In genomic region chr16:23092072-23092800, GRCh38 we compare ENCODE assay signal across 1 cellular context.
TF ChIP-seq lines count a peak whose summit lies in the region.

No MANE protein-coding gene starts in this region.

TF ChIP-seq in HepG2, 621 proteins besides CTCF, POLR2A, EP300 and RAD21 (continued from another document):
- TF ChIP-seq, protein P1, sequence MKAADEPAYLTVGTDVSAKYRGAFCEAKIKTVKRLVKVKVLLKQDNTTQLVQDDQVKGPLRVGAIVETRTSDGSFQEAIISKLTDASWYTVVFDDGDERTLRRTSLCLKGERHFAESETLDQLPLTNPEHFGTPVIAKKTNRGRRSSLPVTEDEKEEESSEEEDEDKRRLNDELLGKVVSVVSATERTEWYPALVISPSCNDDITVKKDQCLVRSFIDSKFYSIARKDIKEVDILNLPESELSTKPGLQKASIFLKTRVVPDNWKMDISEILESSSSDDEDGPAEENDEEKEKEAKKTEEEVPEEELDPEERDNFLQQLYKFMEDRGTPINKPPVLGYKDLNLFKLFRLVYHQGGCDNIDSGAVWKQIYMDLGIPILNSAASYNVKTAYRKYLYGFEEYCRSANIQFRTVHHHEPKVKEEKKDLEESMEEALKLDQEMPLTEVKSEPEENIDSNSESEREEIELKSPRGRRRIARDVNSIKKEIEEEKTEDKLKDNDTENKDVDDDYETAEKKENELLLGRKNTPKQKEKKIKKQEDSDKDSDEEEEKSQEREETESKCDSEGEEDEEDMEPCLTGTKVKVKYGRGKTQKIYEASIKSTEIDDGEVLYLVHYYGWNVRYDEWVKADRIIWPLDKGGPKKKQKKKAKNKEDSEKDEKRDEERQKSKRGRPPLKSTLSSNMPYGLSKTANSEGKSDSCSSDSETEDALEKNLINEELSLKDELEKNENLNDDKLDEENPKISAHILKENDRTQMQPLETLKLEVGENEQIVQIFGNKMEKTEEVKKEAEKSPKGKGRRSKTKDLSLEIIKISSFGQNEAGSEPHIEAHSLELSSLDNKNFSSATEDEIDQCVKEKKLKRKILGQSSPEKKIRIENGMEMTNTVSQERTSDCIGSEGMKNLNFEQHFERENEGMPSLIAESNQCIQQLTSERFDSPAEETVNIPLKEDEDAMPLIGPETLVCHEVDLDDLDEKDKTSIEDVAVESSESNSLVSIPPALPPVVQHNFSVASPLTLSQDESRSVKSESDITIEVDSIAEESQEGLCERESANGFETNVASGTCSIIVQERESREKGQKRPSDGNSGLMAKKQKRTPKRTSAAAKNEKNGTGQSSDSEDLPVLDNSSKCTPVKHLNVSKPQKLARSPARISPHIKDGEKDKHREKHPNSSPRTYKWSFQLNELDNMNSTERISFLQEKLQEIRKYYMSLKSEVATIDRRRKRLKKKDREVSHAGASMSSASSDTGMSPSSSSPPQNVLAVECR (CRISPR knock-in tag; IDR thresholded peaks at IDR 0.05; ENCODE audit: borderline replicate concordance) = no peak
- no peak for TF ChIP-seq ZSCAN31 (CRISPR knock-in tag; IDR thresholded peaks at IDR 0.05; ENCODE audit: low read depth)
- TF ChIP-seq MEIS1 (CRISPR knock-in tag; IDR thresholded peaks at IDR 0.05; ENCODE audit: borderline replicate concordance) = no peak
- TF ChIP-seq NFIC (IDR thresholded peaks at IDR 0.05; ENCODE audit: low read length) = 0 out of 2 replicates have a peak, but pooled peaks have one; percentile 27
- 0 out of 2 replicates have a peak, but pooled peaks have one; percentile 45 for TF ChIP-seq ZNF629 (CRISPR knock-in tag; conservative IDR thresholded peaks at IDR 0.05)
- TF ChIP-seq, protein P2, sequence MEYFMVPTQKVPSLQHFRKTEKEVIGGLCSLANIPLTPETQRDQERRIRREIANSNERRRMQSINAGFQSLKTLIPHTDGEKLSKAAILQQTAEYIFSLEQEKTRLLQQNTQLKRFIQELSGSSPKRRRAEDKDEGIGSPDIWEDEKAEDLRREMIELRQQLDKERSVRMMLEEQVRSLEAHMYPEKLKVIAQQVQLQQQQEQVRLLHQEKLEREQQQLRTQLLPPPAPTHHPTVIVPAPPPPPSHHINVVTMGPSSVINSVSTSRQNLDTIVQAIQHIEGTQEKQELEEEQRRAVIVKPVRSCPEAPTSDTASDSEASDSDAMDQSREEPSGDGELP (IDR thresholded peaks at IDR 0.05; ENCODE audit: borderline replicate concordance, low read depth) = 0 out of 2 replicates have a peak, but pooled peaks have one; percentile 14
- peak; percentile 8; the same call in 1 of the 2 replicates for TF ChIP-seq HDAC2 (CRISPR knock-in tag; IDR thresholded peaks at IDR 0.05)
- no peak for TF ChIP-seq LCORL (IDR thresholded peaks at IDR 0.05)
- 0 out of 2 replicates have a peak, but pooled peaks have one; percentile 2 for TF ChIP-seq LCORL (CRISPR knock-in tag; IDR thresholded peaks at IDR 0.05)
- TF ChIP-seq KMT2A (CRISPR knock-in tag; IDR thresholded peaks at IDR 0.05) = peak; percentile 65; the same call in 1 of the 2 replicates
- TF ChIP-seq, protein P3, sequence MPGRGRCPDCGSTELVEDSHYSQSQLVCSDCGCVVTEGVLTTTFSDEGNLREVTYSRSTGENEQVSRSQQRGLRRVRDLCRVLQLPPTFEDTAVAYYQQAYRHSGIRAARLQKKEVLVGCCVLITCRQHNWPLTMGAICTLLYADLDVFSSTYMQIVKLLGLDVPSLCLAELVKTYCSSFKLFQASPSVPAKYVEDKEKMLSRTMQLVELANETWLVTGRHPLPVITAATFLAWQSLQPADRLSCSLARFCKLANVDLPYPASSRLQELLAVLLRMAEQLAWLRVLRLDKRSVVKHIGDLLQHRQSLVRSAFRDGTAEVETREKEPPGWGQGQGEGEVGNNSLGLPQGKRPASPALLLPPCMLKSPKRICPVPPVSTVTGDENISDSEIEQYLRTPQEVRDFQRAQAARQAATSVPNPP (CRISPR knock-in tag; IDR thresholded peaks at IDR 0.05) = no peak
- TF ChIP-seq HNF4G (IDR thresholded peaks at IDR 0.05; ENCODE audit: borderline replicate concordance, low read depth, low read length) = no peak
- 0 out of 2 replicates have a peak, but pooled peaks have one; percentile 27 for TF ChIP-seq HNF4G (CRISPR knock-in tag; IDR thresholded peaks at IDR 0.05; ENCODE audit: borderline replicate concordance, low read depth)
- TF ChIP-seq, protein P4, sequence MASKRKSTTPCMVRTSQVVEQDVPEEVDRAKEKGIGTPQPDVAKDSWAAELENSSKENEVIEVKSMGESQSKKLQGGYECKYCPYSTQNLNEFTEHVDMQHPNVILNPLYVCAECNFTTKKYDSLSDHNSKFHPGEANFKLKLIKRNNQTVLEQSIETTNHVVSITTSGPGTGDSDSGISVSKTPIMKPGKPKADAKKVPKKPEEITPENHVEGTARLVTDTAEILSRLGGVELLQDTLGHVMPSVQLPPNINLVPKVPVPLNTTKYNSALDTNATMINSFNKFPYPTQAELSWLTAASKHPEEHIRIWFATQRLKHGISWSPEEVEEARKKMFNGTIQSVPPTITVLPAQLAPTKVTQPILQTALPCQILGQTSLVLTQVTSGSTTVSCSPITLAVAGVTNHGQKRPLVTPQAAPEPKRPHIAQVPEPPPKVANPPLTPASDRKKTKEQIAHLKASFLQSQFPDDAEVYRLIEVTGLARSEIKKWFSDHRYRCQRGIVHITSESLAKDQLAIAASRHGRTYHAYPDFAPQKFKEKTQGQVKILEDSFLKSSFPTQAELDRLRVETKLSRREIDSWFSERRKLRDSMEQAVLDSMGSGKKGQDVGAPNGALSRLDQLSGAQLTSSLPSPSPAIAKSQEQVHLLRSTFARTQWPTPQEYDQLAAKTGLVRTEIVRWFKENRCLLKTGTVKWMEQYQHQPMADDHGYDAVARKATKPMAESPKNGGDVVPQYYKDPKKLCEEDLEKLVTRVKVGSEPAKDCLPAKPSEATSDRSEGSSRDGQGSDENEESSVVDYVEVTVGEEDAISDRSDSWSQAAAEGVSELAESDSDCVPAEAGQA (IDR thresholded peaks at IDR 0.05; ENCODE audit: low read depth) = no peak
- TF ChIP-seq, protein P4 (CRISPR knock-in tag; IDR thresholded peaks at IDR 0.05; ENCODE audit: borderline replicate concordance) = 0 out of 2 replicates have a peak, but pooled peaks have one; percentile 47
- 0 out of 2 replicates have a peak, but pooled peaks have one; percentile 44 for TF ChIP-seq ZNF136 (CRISPR knock-in tag; IDR thresholded peaks at IDR 0.05; ENCODE audit: low read depth)
- TF ChIP-seq, protein P5, sequence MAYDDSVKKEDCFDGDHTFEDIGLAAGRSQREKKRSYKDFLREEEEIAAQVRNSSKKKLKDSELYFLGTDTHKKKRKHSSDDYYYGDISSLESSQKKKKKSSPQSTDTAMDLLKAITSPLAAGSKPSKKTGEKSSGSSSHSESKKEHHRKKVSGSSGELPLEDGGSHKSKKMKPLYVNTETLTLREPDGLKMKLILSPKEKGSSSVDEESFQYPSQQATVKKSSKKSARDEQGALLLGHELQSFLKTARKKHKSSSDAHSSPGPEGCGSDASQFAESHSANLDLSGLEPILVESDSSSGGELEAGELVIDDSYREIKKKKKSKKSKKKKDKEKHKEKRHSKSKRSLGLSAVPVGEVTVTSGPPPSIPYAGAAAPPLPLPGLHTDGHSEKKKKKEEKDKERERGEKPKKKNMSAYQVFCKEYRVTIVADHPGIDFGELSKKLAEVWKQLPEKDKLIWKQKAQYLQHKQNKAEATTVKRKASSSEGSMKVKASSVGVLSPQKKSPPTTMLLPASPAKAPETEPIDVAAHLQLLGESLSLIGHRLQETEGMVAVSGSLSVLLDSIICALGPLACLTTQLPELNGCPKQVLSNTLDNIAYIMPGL (CRISPR knock-in tag; IDR thresholded peaks at IDR 0.05; ENCODE audit: borderline replicate concordance in 1 of 2, low read depth in 1 of 2) = peak in 1 of 2 experiments; percentile 53; a peak in 1 of 4 replicates
- TF ChIP-seq ZNF17 (CRISPR knock-in tag; IDR thresholded peaks at IDR 0.05) = no peak
- TF ChIP-seq, protein P6, sequence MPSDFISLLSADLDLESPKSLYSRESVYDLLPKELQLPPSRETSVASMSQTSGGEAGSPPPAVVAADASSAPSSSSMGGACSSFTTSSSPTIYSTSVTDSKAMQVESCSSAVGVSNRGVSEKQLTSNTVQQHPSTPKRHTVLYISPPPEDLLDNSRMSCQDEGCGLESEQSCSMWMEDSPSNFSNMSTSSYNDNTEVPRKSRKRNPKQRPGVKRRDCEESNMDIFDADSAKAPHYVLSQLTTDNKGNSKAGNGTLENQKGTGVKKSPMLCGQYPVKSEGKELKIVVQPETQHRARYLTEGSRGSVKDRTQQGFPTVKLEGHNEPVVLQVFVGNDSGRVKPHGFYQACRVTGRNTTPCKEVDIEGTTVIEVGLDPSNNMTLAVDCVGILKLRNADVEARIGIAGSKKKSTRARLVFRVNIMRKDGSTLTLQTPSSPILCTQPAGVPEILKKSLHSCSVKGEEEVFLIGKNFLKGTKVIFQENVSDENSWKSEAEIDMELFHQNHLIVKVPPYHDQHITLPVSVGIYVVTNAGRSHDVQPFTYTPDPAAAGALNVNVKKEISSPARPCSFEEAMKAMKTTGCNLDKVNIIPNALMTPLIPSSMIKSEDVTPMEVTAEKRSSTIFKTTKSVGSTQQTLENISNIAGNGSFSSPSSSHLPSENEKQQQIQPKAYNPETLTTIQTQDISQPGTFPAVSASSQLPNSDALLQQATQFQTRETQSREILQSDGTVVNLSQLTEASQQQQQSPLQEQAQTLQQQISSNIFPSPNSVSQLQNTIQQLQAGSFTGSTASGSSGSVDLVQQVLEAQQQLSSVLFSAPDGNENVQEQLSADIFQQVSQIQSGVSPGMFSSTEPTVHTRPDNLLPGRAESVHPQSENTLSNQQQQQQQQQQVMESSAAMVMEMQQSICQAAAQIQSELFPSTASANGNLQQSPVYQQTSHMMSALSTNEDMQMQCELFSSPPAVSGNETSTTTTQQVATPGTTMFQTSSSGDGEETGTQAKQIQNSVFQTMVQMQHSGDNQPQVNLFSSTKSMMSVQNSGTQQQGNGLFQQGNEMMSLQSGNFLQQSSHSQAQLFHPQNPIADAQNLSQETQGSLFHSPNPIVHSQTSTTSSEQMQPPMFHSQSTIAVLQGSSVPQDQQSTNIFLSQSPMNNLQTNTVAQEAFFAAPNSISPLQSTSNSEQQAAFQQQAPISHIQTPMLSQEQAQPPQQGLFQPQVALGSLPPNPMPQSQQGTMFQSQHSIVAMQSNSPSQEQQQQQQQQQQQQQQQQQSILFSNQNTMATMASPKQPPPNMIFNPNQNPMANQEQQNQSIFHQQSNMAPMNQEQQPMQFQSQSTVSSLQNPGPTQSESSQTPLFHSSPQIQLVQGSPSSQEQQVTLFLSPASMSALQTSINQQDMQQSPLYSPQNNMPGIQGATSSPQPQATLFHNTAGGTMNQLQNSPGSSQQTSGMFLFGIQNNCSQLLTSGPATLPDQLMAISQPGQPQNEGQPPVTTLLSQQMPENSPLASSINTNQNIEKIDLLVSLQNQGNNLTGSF (CRISPR knock-in tag; IDR thresholded peaks at IDR 0.05) = no peak
- TF ChIP-seq ZNF781 (CRISPR knock-in tag; IDR thresholded peaks at IDR 0.05; ENCODE audit: borderline replicate concordance, not compliant biosample characterization) = no peak
- peak; percentile 35; the same call in 1 of the 2 replicates for TF ChIP-seq ZNF205 (CRISPR knock-in tag; IDR thresholded peaks at IDR 0.05)
- TF ChIP-seq PHF20 (CRISPR knock-in tag; IDR thresholded peaks at IDR 0.05) = no peak
- no peak for TF ChIP-seq TCF12 (IDR thresholded peaks at IDR 0.05)
- TF ChIP-seq TCF12 (CRISPR knock-in tag; IDR thresholded peaks at IDR 0.05) = no peak
- TF ChIP-seq, protein P7, sequence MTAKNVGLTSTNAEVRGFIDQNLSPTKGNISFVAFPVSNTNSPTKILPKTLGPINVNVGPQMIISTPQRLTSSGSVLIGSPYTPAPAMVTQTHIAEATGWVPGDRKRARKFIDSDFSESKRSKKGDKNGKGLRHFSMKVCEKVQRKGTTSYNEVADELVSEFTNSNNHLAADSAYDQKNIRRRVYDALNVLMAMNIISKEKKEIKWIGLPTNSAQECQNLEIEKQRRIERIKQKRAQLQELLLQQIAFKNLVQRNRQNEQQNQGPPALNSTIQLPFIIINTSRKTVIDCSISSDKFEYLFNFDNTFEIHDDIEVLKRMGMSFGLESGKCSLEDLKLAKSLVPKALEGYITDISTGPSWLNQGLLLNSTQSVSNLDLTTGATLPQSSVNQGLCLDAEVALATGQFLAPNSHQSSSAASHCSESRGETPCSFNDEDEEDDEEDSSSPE (CRISPR knock-in tag; IDR thresholded peaks at IDR 0.05) = 0 out of 2 replicates have a peak, but pooled peaks have one; percentile 11
- TF ChIP-seq NCOR1 (IDR thresholded peaks at IDR 0.05; ENCODE audit: borderline replicate concordance, low read length) = 0 out of 2 replicates have a peak, but pooled peaks have one; percentile 12
TF ChIP-seq in HepG2: peak in this region for 17.
